ENCODE assay signal across 17 cellular contexts in genomic region chr1:8437286-8437685, GRCh38.
DNase-seq lines count a peak whose midpoint lies in the region; ATAC-seq and TF ChIP-seq lines count a peak whose summit lies in the region.
"Had no signal": no experiment of that assay in that cellular context is flagged by ENCODE, and none has a peak within 500 bp of the region (broad histone marks: within the 10 kb centered on the region; RNA-seq: fewer than 3 reads in every experiment).

No MANE protein-coding gene starts in this region.

- 80 to 90% methylated on average over 2 to 4 of the region's 4 CpGs for whole genome bisulfite sequencing in transverse colon (ENCODE audit: low coverage in 1 of 2), 2 donors

- peaks cover 29% of the 10 kb centered on the region for H3K36me3 Mint-ChIP-seq in brain
- no peaks in the 10 kb centered on the region for H3K36me3 Mint-ChIP-seq in natural killer cell treated with Interleukin-12 subunit alpha and Interleukin-12 subunit beta and Interleukin-15 and Interleukin-18, amount 100 ng/mL, for 72 hours

- DNase-seq in COR-L47 (lab: John Stamatoyannopoulos, UW) (peak; percentile 16), NCI-H1436 treated with DMSO at 0.1 percent for 48 hours (lab: John Stamatoyannopoulos, UW) (peak; percentile 61), SKM-1 (lab: John Stamatoyannopoulos, UW; ENCODE audit: unreplicated experiment) (no peak), transverse colon (no peak)
- no peak for DNase-seq in natural killer cell treated with Interleukin-12 subunit alpha and Interleukin-12 subunit beta and Interleukin-15 and Interleukin-18, amount 100 ng/mL, for 72 hours (ENCODE audit: low spot score)
- DNase-seq: activated CD4-positive, alpha-beta T cell treated with anti-CD3 and anti-CD28 coated beads, Interleukin-2, amount 50 U/mL, for 1 hour; foreskin keratinocyte; hippocampal formation; SIG-M5; spleen; stimulated activated CD4-positive, alpha-beta T cell treated with anti-CD3 and anti-CD28 coated beads, Interleukin-4, amount 100 ng/mL, for 24 hours; T-cell had no signal

- H3K36me3 ChIP-seq in parathyroid adenoma (ENCODE audit: control insufficient read depth, insufficient read depth, low read length) (no peaks in the 10 kb centered on the region), transverse colon (no peaks in the 10 kb centered on the region)

- H3K27ac Mint-ChIP-seq in brain: peak overlapping the region in 3 of 5 experiments; percentile 44 to 95 (median 74)
- H3K27ac Mint-ChIP-seq in natural killer cell treated with Interleukin-12 subunit alpha and Interleukin-12 subunit beta and Interleukin-15 and Interleukin-18, amount 100 ng/mL, for 72 hours: no peak overlapping the region
- H3K27ac Mint-ChIP-seq: activated T-helper 17 cell treated with anti-CD3 and anti-CD28 coated beads, Interleukin-2, amount 50 U/mL, for 72 hours; T-cell had no signal

- H3K27ac ChIP-seq in parathyroid adenoma (peak overlapping the region; percentile 68), transverse colon (peak overlapping the region in 2 of 4 donors; percentile 6 to 66)
- H3K27ac ChIP-seq: foreskin keratinocyte had no signal

- H3K4me1 Mint-ChIP-seq in brain: peaks cover 76% of the 10 kb centered on the region
- H3K4me1 Mint-ChIP-seq in natural killer cell treated with Interleukin-12 subunit alpha and Interleukin-12 subunit beta and Interleukin-15 and Interleukin-18, amount 100 ng/mL, for 72 hours (ENCODE audit: low read depth in 2 of 2): peaks cover 9 to 11% of the 10 kb centered on the region in 2 donors

- intact Hi-C loops in transverse colon (cut with DNase I; ENCODE audit: low total_unique reads): no loop called here

- no peak for TF ChIP-seq EP300 in transverse colon (IDR thresholded peaks at IDR 0.05; ENCODE audit: low read depth)

- H3K4me3 Mint-ChIP-seq in brain: peak overlapping the region in 1 of 5 experiments; percentile 28
- no peak overlapping the region for H3K4me3 Mint-ChIP-seq in natural killer cell treated with Interleukin-12 subunit alpha and Interleukin-12 subunit beta and Interleukin-15 and Interleukin-18, amount 100 ng/mL, for 72 hours
- H3K4me3 Mint-ChIP-seq: activated T-helper 17 cell treated with anti-CD3 and anti-CD28 coated beads, Interleukin-2, amount 50 U/mL, for 72 hours; T-cell had no signal

- TF ChIP-seq POLR2A in transverse colon (IDR thresholded peaks at IDR 0.05): no peak

- H3K9me3 ChIP-seq in parathyroid adenoma (ENCODE audit: control insufficient read depth, low read length): no peaks in the 10 kb centered on the region
- no peaks in the 10 kb centered on the region for H3K9me3 ChIP-seq in transverse colon
- H3K9me3 ChIP-seq: spleen had no signal

- H3K27me3 Mint-ChIP-seq in brain: no peaks in the 10 kb centered on the region
- peaks cover 0 to 9% of the 10 kb centered on the region in 2 donors for H3K27me3 Mint-ChIP-seq in natural killer cell treated with Interleukin-12 subunit alpha and Interleukin-12 subunit beta and Interleukin-15 and Interleukin-18, amount 100 ng/mL, for 72 hours
- H3K27me3 Mint-ChIP-seq: activated T-helper 17 cell treated with anti-CD3 and anti-CD28 coated beads, Interleukin-2, amount 50 U/mL, for 72 hours; T-cell had no signal

- no peak for ATAC-seq in GM18861 (IDR thresholded peaks at IDR 0.05; ENCODE audit: unreplicated experiment)
- ATAC-seq in natural killer cell treated with Interleukin-12 subunit alpha and Interleukin-12 subunit beta and Interleukin-15 and Interleukin-18, amount 100 ng/mL, for 72 hours: no peak
- ATAC-seq: activated naive CD4-positive, alpha-beta T cell treated with anti-CD3 and anti-CD28 coated beads, Interleukin-2, amount 50 U/mL, for 72 hours; activated T-helper 17 cell treated with anti-CD3 and anti-CD28 coated beads, Interleukin-2, amount 50 U/mL, for 72 hours; foreskin keratinocyte; T-cell had no signal

- H3K27me3 ChIP-seq in parathyroid adenoma (ENCODE audit: control insufficient read depth, insufficient read depth, low read length) (no peaks in the 10 kb centered on the region), transverse colon (no peaks in the 10 kb centered on the region)
- H3K27me3 ChIP-seq: foreskin keratinocyte, spleen had no signal

- peaks cover 0 to under 1% (median 0%) of the 10 kb centered on the region in 5 experiments for H3K9me3 Mint-ChIP-seq in brain
- no peaks in the 10 kb centered on the region for H3K9me3 Mint-ChIP-seq in natural killer cell treated with Interleukin-12 subunit alpha and Interleukin-12 subunit beta and Interleukin-15 and Interleukin-18, amount 100 ng/mL, for 72 hours
- H3K9me3 Mint-ChIP-seq: activated naive CD4-positive, alpha-beta T cell treated with anti-CD3 and anti-CD28 coated beads, Interleukin-2, amount 50 U/mL, for 72 hours; activated T-helper 17 cell treated with anti-CD3 and anti-CD28 coated beads, Interleukin-2, amount 50 U/mL, for 72 hours; T-cell had no signal

- TF ChIP-seq CTCF in brain (conservative IDR thresholded peaks at IDR 0.05) (no peak), parathyroid adenoma (IDR thresholded peaks at IDR 0.05) (no peak), transverse colon (IDR thresholded peaks at IDR 0.05) (no peak)

- H3K4me2 ChIP-seq in parathyroid adenoma (ENCODE audit: low read length): no peak overlapping the region

- peaks cover 17% of the 10 kb centered on the region for H3K79me2 ChIP-seq in parathyroid adenoma

- no peak overlapping the region for H2AFZ ChIP-seq in parathyroid adenoma

- H3K4me3 ChIP-seq in parathyroid adenoma (ENCODE audit: low read depth, low read length): no peak overlapping the region
- no peak overlapping the region for H3K4me3 ChIP-seq in transverse colon
- H3K4me3 ChIP-seq: spleen had no signal

- H3K9ac ChIP-seq in parathyroid adenoma: no peak overlapping the region

- in situ Hi-C loops in transverse colon (cut with MboI; ENCODE audit: low pct_ligation_motif_present in 1 of 4, low pct_unique_long_range_greater_than_20kb in 1 of 4, low sequenced_read_pairs in 3 of 4): no loop called here

- H3K4me1 ChIP-seq in parathyroid adenoma (peaks cover 20% of the 10 kb centered on the region), transverse colon (peaks cover 9 to 21% (median 12%) of the 10 kb centered on the region in 4 donors)
- H3K4me1 ChIP-seq: foreskin keratinocyte had no signal

Comparison
In these comparisons a context has a peak if more than half of its experiments do, and no peak if none do; other contexts are left out.
1. DNase-seq: peak in COR-L47 (single experiment) and NCI-H1436 treated with DMSO at 0.1 percent for 48 hours (single experiment); none in SKM-1 (single experiment), transverse colon (single experiment) and natural killer cell treated with Interleukin-12 subunit alpha and Interleukin-12 subunit beta and Interleukin-15 and Interleukin-18, amount 100 ng/mL, for 72 hours (single experiment).
2. H3K27ac Mint-ChIP-seq: peak in brain (3 of 5); none in natural killer cell treated with Interleukin-12 subunit alpha and Interleukin-12 subunit beta and Interleukin-15 and Interleukin-18, amount 100 ng/mL, for 72 hours (0 of 2).